ENCODE assay signal across 12 cellular contexts in genomic region chr19:46977548-46977947, GRCh38. TPM values are rescaled to one million over a fixed set of nuclear protein-coding genes. Genes with fewer than 3 reads are reported as not detected.
DNase-seq lines count a peak whose midpoint lies in the region; TF ChIP-seq lines count a peak whose summit lies in the region.
"Had no signal": no experiment of that assay in that cellular context is flagged by ENCODE, and none has a peak within 500 bp of the region (broad histone marks: within the 10 kb centered on the region; RNA-seq: fewer than 3 reads in every experiment).

No MANE protein-coding gene starts in this region.

- no peak overlapping the region for H3K27ac ChIP-seq in CD4-positive, alpha-beta memory T cell (ENCODE audit: low read depth, low read length)
- peak overlapping the region; percentile 79 to 92 (median 84) for H3K27ac ChIP-seq in sigmoid colon
- H3K27ac ChIP-seq: neutrophil had no signal

- H3K4me3 Mint-ChIP-seq in CD4-positive, alpha-beta memory T cell = no peak overlapping the region
- H3K4me3 Mint-ChIP-seq in activated T-helper 2 cell treated with anti-CD3 and anti-CD28 coated beads, Interferon-gamma antibody, Interleukin-2, Interleukin-4, amounts not matched to agents 10 μg/mL and 5 μg/mL and 100 μg/mL, durations not matched to agents 14 hours and 24 hours and 36 hours (ENCODE audit: low read depth) = no peak overlapping the region
- peak overlapping the region; percentile 0 to 67 (median 46) for H3K4me3 Mint-ChIP-seq in immature natural killer cell

- WGBS in sigmoid colon, 2 donors = 73 to 75% methylated on average over 7 of the region's 7 CpGs

- no peaks in the 10 kb centered on the region for H3K27me3 ChIP-seq in CD4-positive, alpha-beta memory T cell (ENCODE audit: insufficient read depth, low read length)
- H3K27me3 ChIP-seq in sigmoid colon = no peaks in the 10 kb centered on the region
- H3K27me3 ChIP-seq: neutrophil had no signal

- no peak for TF ChIP-seq POLR2A in sigmoid colon (IDR thresholded peaks at IDR 0.05)

- no peak for TF ChIP-seq CTCF in sigmoid colon (IDR thresholded peaks at IDR 0.05)

- no peaks in the 10 kb centered on the region for H3K27me3 Mint-ChIP-seq in CD4-positive, alpha-beta memory T cell
- no peaks in the 10 kb centered on the region for H3K27me3 Mint-ChIP-seq in activated T-helper 2 cell treated with anti-CD3 and anti-CD28 coated beads, Interferon-gamma antibody, Interleukin-2, Interleukin-4, amounts not matched to agents 10 μg/mL and 5 μg/mL and 100 μg/mL, durations not matched to agents 14 hours and 24 hours and 36 hours (ENCODE audit: low read depth)
- peaks cover 12 to 19% (median 19%) of the 10 kb centered on the region in 3 donors for H3K27me3 Mint-ChIP-seq in immature natural killer cell (ENCODE audit: low read depth in 3 of 3)

- no peaks in the 10 kb centered on the region for H3K36me3 ChIP-seq in CD4-positive, alpha-beta memory T cell (ENCODE audit: insufficient read depth, low read length)
- H3K36me3 ChIP-seq in sigmoid colon = no peaks in the 10 kb centered on the region
- H3K36me3 ChIP-seq: neutrophil had no signal

- H3K4me3 ChIP-seq in CD4-positive, alpha-beta memory T cell (ENCODE audit: low read length in 2 of 2) = no peak overlapping the region
- no peak overlapping the region for H3K4me3 ChIP-seq in sigmoid colon

- intact Hi-C loops in CD4-positive, alpha-beta memory T cell (cut with micrococcal nuclease) = no loop called here
- intact Hi-C loops in activated T-helper 2 cell treated with anti-CD3 and anti-CD28 coated beads, Interferon-gamma antibody, Interleukin-2, Interleukin-4, amounts not matched to agents 10 μg/mL and 5 μg/mL and 100 μg/mL, durations not matched to agents 14 hours and 24 hours and 36 hours (cut with micrococcal nuclease) = no loop called here
- intact Hi-C loops in sigmoid colon (cut with DNase I) = loop anchor here (5.0 kb wide), 1 partner anchor 65 kb away; no protein-coding TSS in a partner anchor

- H3K9me3 ChIP-seq in CD4-positive, alpha-beta memory T cell (ENCODE audit: control insufficient read depth in 1 of 2, low read length in 2 of 2) = no peaks in the 10 kb centered on the region
- no peaks in the 10 kb centered on the region for H3K9me3 ChIP-seq in sigmoid colon
- H3K9me3 ChIP-seq: neutrophil had no signal

- H3K4me1 ChIP-seq in CD4-positive, alpha-beta memory T cell (ENCODE audit: insufficient read depth, low read length) = peaks cover 28% of the 10 kb centered on the region
- peaks cover 0 to 85% (median 65%) of the 10 kb centered on the region in 4 donors for H3K4me1 ChIP-seq in sigmoid colon

- no peaks in the 10 kb centered on the region for H3K9me3 Mint-ChIP-seq in CD4-positive, alpha-beta memory T cell
- H3K9me3 Mint-ChIP-seq in activated T-helper 2 cell treated with anti-CD3 and anti-CD28 coated beads, Interferon-gamma antibody, Interleukin-2, Interleukin-4, amounts not matched to agents 10 μg/mL and 5 μg/mL and 100 μg/mL, durations not matched to agents 14 hours and 24 hours and 36 hours = no peaks in the 10 kb centered on the region
- no peaks in the 10 kb centered on the region for H3K9me3 Mint-ChIP-seq in immature natural killer cell

- peaks cover under 1 to 4% of the 10 kb centered on the region in 2 donors for H3K36me3 Mint-ChIP-seq in CD4-positive, alpha-beta memory T cell
- no peaks in the 10 kb centered on the region for H3K36me3 Mint-ChIP-seq in activated T-helper 2 cell treated with anti-CD3 and anti-CD28 coated beads, Interferon-gamma antibody, Interleukin-2, Interleukin-4, amounts not matched to agents 10 μg/mL and 5 μg/mL and 100 μg/mL, durations not matched to agents 14 hours and 24 hours and 36 hours (ENCODE audit: low read depth)
- H3K36me3 Mint-ChIP-seq in immature natural killer cell = peaks cover 0 to 8% (median 0%) of the 10 kb centered on the region in 3 donors

- DNase-seq in CD4-positive, alpha-beta memory T cell = no peak
- no peak for DNase-seq in activated T-helper 2 cell treated with anti-CD3 and anti-CD28 coated beads, Interferon-gamma antibody, Interleukin-2, Interleukin-4, amounts not matched to agents 10 μg/mL and 5 μg/mL and 100 μg/mL, durations not matched to agents 14 hours and 24 hours and 36 hours (ENCODE audit: low spot score)
- no peak for DNase-seq in immature natural killer cell
- DNase-seq in sigmoid colon = no peak
- no peak for DNase-seq in RPMI8226
- no peak for DNase-seq in activated CD4-positive, CD25-positive, alpha-beta regulatory T cell (lab: John Stamatoyannopoulos, UW)
- DNase-seq in NCI-H748 treated with DMSO at 0.1 percent for 48 hours (lab: John Stamatoyannopoulos, UW) = no peak
- no peak for DNase-seq in dedifferentiated amniotic fluid mesenchymal stem cell (ENCODE audit: extremely low spot score)
- DNase-seq: activated CD4-positive, alpha-beta T cell treated with anti-CD3 and anti-CD28 coated beads, Interleukin-2, amount 50 U/mL, for 4 hours; amygdala; NCI-H524 treated with DMSO at 0.1 percent for 48 hours had no signal

- peak overlapping the region in 4 of 7 donors; percentile 42 to 68 (median 52) for H3K27ac Mint-ChIP-seq in CD4-positive, alpha-beta memory T cell
- peak overlapping the region; percentile 7 for H3K27ac Mint-ChIP-seq in activated T-helper 2 cell treated with anti-CD3 and anti-CD28 coated beads, Interferon-gamma antibody, Interleukin-2, Interleukin-4, amounts not matched to agents 10 μg/mL and 5 μg/mL and 100 μg/mL, durations not matched to agents 14 hours and 24 hours and 36 hours
- peak overlapping the region in 5 of 6 donors; percentile 9 to 74 (median 31) for H3K27ac Mint-ChIP-seq in immature natural killer cell

- POLR2A ChIA-PET in CD4-positive, alpha-beta memory T cell (lab: Charles Lee; ENCODE audit: partially characterized antibody) = interaction anchor here (1.0 to 2.4 kb wide), 3 partner anchors 10 to 122 kb away, joined by 3 to 6 read pairs (median 3); no protein-coding TSS in a partner anchor

- TF ChIP-seq EP300 in sigmoid colon (IDR thresholded peaks at IDR 0.05) = no peak

- peaks cover 26 to 49% (median 37%) of the 10 kb centered on the region in 4 donors for H3K4me1 Mint-ChIP-seq in CD4-positive, alpha-beta memory T cell
- peaks cover 16% of the 10 kb centered on the region for H3K4me1 Mint-ChIP-seq in activated T-helper 2 cell treated with anti-CD3 and anti-CD28 coated beads, Interferon-gamma antibody, Interleukin-2, Interleukin-4, amounts not matched to agents 10 μg/mL and 5 μg/mL and 100 μg/mL, durations not matched to agents 14 hours and 24 hours and 36 hours (ENCODE audit: low read depth)
- peaks cover 53 to 59% of the 10 kb centered on the region in 2 donors for H3K4me1 Mint-ChIP-seq in immature natural killer cell

- CTCF ChIA-PET in CD4-positive, alpha-beta memory T cell (lab: Charles Lee; ENCODE audit: partially characterized antibody) = interaction anchor here (0.9 kb wide), 1 partner anchor 13 kb away, joined by 3 read pairs; no protein-coding TSS in a partner anchor

RNA-seq across cellular contexts. Expression of gene NPAS1, which starts 42.1 kb away (rescaled TPM):
- total RNA-seq in CD4-positive, alpha-beta memory T cell = under 1 TPM; 0.35 to 0.64 TPM
- polyA plus RNA-seq in CD4-positive, alpha-beta memory T cell = not detected
- 0.25 TPM in 1 of 2 replicates, not detected in the other for total RNA-seq in activated T-helper 2 cell treated with anti-CD3 and anti-CD28 coated beads, Interferon-gamma antibody, Interleukin-2, Interleukin-4, amounts not matched to agents 10 μg/mL and 5 μg/mL and 100 μg/mL, durations not matched to agents 14 hours and 24 hours and 36 hours
- not detected for polyA plus RNA-seq in immature natural killer cell
- total RNA-seq in sigmoid colon = 1 to 10 TPM in 1 of 4 donors, under 1 TPM in 1, not detected in 2; 0.28 to 1.4 TPM
- polyA plus RNA-seq in sigmoid colon = under 1 TPM in 2 of 3 donors, not detected in 1; 0.77 to 0.92 TPM

Comparison
In these comparisons a context has a peak if more than half of its experiments do, and no peak if none do; other contexts are left out.
1. H3K4me3 Mint-ChIP-seq: peak in immature natural killer cell (5 of 5); none in CD4-positive, alpha-beta memory T cell (0 of 8) and activated T-helper 2 cell treated with anti-CD3 and anti-CD28 coated beads, Interferon-gamma antibody, Interleukin-2, Interleukin-4, amounts not matched to agents 10 μg/mL and 5 μg/mL and 100 μg/mL, durations not matched to agents 14 hours and 24 hours and 36 hours (single experiment).
2. Peak in every context shown above with its lines, with median percentiles within 50 percentile points of each other: H3K27ac Mint-ChIP-seq.